In the genomic region with DNA sequence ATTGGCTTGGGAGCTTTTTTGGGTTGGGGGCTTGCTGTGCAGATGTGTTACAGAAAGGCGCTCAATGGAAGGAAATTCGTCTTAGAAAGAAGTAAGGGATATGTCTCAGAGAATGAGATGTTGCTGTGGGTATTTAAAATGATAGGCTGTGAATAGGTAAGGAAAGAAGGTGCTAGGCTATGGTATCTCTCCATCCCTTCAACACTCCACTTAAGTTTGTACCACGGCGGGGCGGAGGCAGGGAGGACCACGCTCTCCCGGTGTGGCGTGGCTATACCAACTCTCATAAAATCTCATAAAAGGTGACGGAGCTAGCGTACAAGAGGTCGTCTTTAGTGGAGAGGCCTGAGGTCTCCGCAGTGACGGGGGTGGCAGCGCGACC, we compare ENCODE assay signal across 8 cellular contexts. TPM values are rescaled to one million over a fixed set of nuclear protein-coding genes. Genes with fewer than 3 reads are reported as not detected.
DNase-seq lines count a peak whose midpoint lies in the region; FAIRE-seq and TF ChIP-seq lines count a peak whose summit lies in the region.

No MANE protein-coding gene starts in this region.

- peak; percentile 89 for FAIRE-seq in GM12891 (lab: Jason Lieb, UNC)

- POLR2A ChIA-PET in GM10248 (lab: Yijun Ruan, JAX) = no interaction called here

- CTCF ChIA-PET in GM10248 (lab: Yijun Ruan, JAX) = interaction anchor here (0.7 to 2.0 kb wide), 4 partner anchors 20 to 574 kb away, joined by 3 to 8 read pairs (median 3); no protein-coding TSS in a partner anchor

- peak overlapping the region; percentile 81 for H3K4me3 ChIP-seq in SJSA1
- H3K4me3 ChIP-seq in foreskin fibroblast (ENCODE audit: low read depth in 1 of 2, low read length in 2 of 2) = peak overlapping the region; percentile 91 to 100
- H3K4me3 ChIP-seq in retinal pigment epithelial cell (ENCODE audit: low read length) = peak overlapping the region; percentile 97

- no peaks in the 10 kb centered on the region; the same call in 1 of the 2 replicates for H3K27me3 Mint-ChIP-seq in HFFc6 (ENCODE audit: insufficient read depth)

- TF ChIP-seq CTCF in HFFc6 (IDR thresholded peaks at IDR 0.05) = no peak
- TF ChIP-seq CTCF in foreskin fibroblast (IDR thresholded peaks at IDR 0.05; ENCODE audit: low read depth, low read length) = no peak
- no peak for TF ChIP-seq CTCF in retinal pigment epithelial cell (conservative IDR thresholded peaks at IDR 0.05; ENCODE audit: low read depth, low read length)
- TF ChIP-seq CTCF in GM10248 (IDR thresholded peaks at IDR 0.05; ENCODE audit: control extremely low read depth, extremely low read depth, low read depth, missing control alignments) = no peak

- no peaks in the 10 kb centered on the region for H3K9me3 ChIP-seq in SJSA1 (replicated peaks)

- DNase-seq in GM12891 (ENCODE audit: insufficient read length, low spot score) = no peak
- no peak for DNase-seq in HFFc6
- DNase-seq in SJSA1 (ENCODE audit: low read depth in 1 of 2, low spot score in 2 of 2) = no peak
- DNase-seq in foreskin fibroblast = no peak
- no peak for DNase-seq in retinal pigment epithelial cell (ENCODE audit: low read depth)
- no peak for DNase-seq in DMS153 treated with DMSO at 0.1 percent for 48 hours (lab: John Stamatoyannopoulos, UW; ENCODE audit: unreplicated experiment)
- no peak for DNase-seq in GM10248 (ENCODE audit: extremely low spot score)
- no peak for DNase-seq in DMS 273 treated with DMSO at 0.1 percent for 48 hours (lab: John Stamatoyannopoulos, UW)

- H3K36me3 ChIP-seq in SJSA1 = peaks cover 3% of the 10 kb centered on the region; the same call in 1 of the 2 replicates

- H3K4me1 ChIP-seq in SJSA1 (replicated peaks) = peaks cover 4% of the 10 kb centered on the region

- no peaks in the 10 kb centered on the region for H3K27me3 ChIP-seq in SJSA1 (replicated peaks)

- H3K36me3 Mint-ChIP-seq in HFFc6 (ENCODE audit: low read depth) = peaks cover 10% of the 10 kb centered on the region

- H3K4me1 Mint-ChIP-seq in HFFc6 (ENCODE audit: low read depth) = peaks cover 54% of the 10 kb centered on the region

- no peaks in the 10 kb centered on the region; the same call in 1 of the 2 replicates for H3K9me3 Mint-ChIP-seq in HFFc6

- peak overlapping the region; percentile 85 for H3K27ac Mint-ChIP-seq in HFFc6

- peak overlapping the region; percentile 48 for H3K27ac ChIP-seq in SJSA1

- TF ChIP-seq POLR2A in GM12891 (IDR thresholded peaks at IDR 0.05; ENCODE audit: low read depth, low read length) = no peak

- H3K4me3 Mint-ChIP-seq in HFFc6 = peak overlapping the region; percentile 96

TF ChIP-seq in GM12891, 5 proteins besides CTCF, POLR2A, EP300 and RAD21:
- no peak for TF ChIP-seq POLR2AphosphoS5 (IDR thresholded peaks at IDR 0.05; ENCODE audit: low read depth, low read length)
- TF ChIP-seq PAX5 (IDR thresholded peaks at IDR 0.05; ENCODE audit: insufficient read depth, low read length, severe bottlenecking) = no peak
- TF ChIP-seq SPI1 (IDR thresholded peaks at IDR 0.05; ENCODE audit: low read depth, low read length) = no peak
- no peak for TF ChIP-seq TAF1 (IDR thresholded peaks at IDR 0.05; ENCODE audit: low read depth, low read length)
- TF ChIP-seq POU2F2 (IDR thresholded peaks at IDR 0.05; ENCODE audit: low read depth, low read length) = no peak

RNA-seq across cellular contexts. Expression of gene RPS6KC1, which starts 0.3 kb away (rescaled TPM):
- 4.4 TPM for polyA plus RNA-seq in GM12891 (2012; ENCODE audit: low read depth, missing spikeins)
- total RNA-seq in HFFc6 (2021; fragmentation: NEBNext Ultra II Directional; extraction: Animal tissue kit (Norgen Biotek cat#: 25700)) = 10 to 100 TPM; 15.6 to 18.3 (median 17.3) TPM
- 19.2 and 31.8 TPM in 2 replicates for total RNA-seq in SJSA1 (2014; rRNA removed; shearing (Covaris generic))

RNA-seq across cellular contexts. Expression of gene ANGEL2, which starts 35.1 kb away (rescaled TPM):
- 12.2 TPM for polyA plus RNA-seq in GM12891 (2012; ENCODE audit: low read depth, missing spikeins)
- 10 to 100 TPM; 21.0 to 27.2 (median 24.4) TPM for total RNA-seq in HFFc6 (2021; fragmentation: NEBNext Ultra II Directional; extraction: Animal tissue kit (Norgen Biotek cat#: 25700))
- total RNA-seq in SJSA1 (2014; rRNA removed; shearing (Covaris generic)) = 25.8 and 42.3 TPM in 2 replicates
